8 cellular contexts compared by ENCODE assay signal in genomic region chr17:76147211-76148014, GRCh38. TPM values are rescaled to one million over a fixed set of nuclear protein-coding genes. Genes with fewer than 3 reads are reported as not detected.
A peak's percentile ranks its signal among the peaks of the same experiment; 100 is the strongest.
DNase-seq lines count a peak whose midpoint lies in the region; ATAC-seq and TF ChIP-seq lines count a peak whose summit lies in the region.

No MANE protein-coding gene starts in this region.

- no peaks in the 10 kb centered on the region for H3K79me2 ChIP-seq in osteoblast (ENCODE audit: insufficient read depth, low read length)

- peaks cover 64% of the 10 kb centered on the region for H3K4me1 Mint-ChIP-seq in activated naive CD4-positive, alpha-beta T cell treated with anti-CD3 and anti-CD28 coated beads for 36 hours (ENCODE audit: low read depth)

- H3K4me3 Mint-ChIP-seq in activated naive CD4-positive, alpha-beta T cell treated with anti-CD3 and anti-CD28 coated beads for 36 hours, result no peak overlapping the region

- H3K4me2 ChIP-seq in osteoblast (ENCODE audit: insufficient read depth, low read length), result no peak overlapping the region

- CTCF ChIA-PET in activated naive CD4-positive, alpha-beta T cell treated with anti-CD3 and anti-CD28 coated beads for 36 hours (lab: Charles Lee), result interaction anchor here (0.6 kb wide), 1 partner anchor 141 kb away, joined by 3 read pairs; no protein-coding TSS in a partner anchor

- intact Hi-C loops in activated naive CD4-positive, alpha-beta T cell treated with anti-CD3 and anti-CD28 coated beads for 36 hours (cut with micrococcal nuclease), result no loop called here

- H2AFZ ChIP-seq in osteoblast (ENCODE audit: low read length), result peak overlapping the region; percentile 47

- H3K27me3 ChIP-seq in osteoblast (ENCODE audit: insufficient read depth, low read length), result peaks cover 5% of the 10 kb centered on the region

- no peak overlapping the region for H3K4me3 ChIP-seq in osteoblast (ENCODE audit: insufficient read depth, low read length)

- H4K20me1 ChIP-seq in osteoblast (ENCODE audit: insufficient read depth, low read length), result no peaks in the 10 kb centered on the region

- no peaks in the 10 kb centered on the region for H3K9me3 ChIP-seq in osteoblast (ENCODE audit: low read depth, low read length)

- H3K27ac ChIP-seq in osteoblast (ENCODE audit: low read depth, low read length), result no peak overlapping the region

- H3K36me3 Mint-ChIP-seq in activated naive CD4-positive, alpha-beta T cell treated with anti-CD3 and anti-CD28 coated beads for 36 hours (ENCODE audit: low read depth), result peaks cover 39% of the 10 kb centered on the region

- no peaks in the 10 kb centered on the region for H3K27me3 Mint-ChIP-seq in activated naive CD4-positive, alpha-beta T cell treated with anti-CD3 and anti-CD28 coated beads for 36 hours (ENCODE audit: low read depth)

- no peak for DNase-seq in activated naive CD4-positive, alpha-beta T cell treated with anti-CD3 and anti-CD28 coated beads for 36 hours
- DNase-seq in activated naive CD4-positive, alpha-beta T cell (lab: John Stamatoyannopoulos, UW), result no peak
- DNase-seq in NCI-H2227 treated with DMSO at 0.1 percent for 48 hours (lab: John Stamatoyannopoulos, UW) (peak; percentile 21), cerebellar cortex (ENCODE audit: low spot score) (peak; percentile 65), osteoblast (ENCODE audit: insufficient read length, low spot score, missing footprints) (peak; percentile 94), NAMALWA (ENCODE audit: low spot score) (no peak), mesenteric fat pad (ENCODE audit: low spot score) (no peak)

- H3K27ac Mint-ChIP-seq in activated naive CD4-positive, alpha-beta T cell treated with anti-CD3 and anti-CD28 coated beads for 36 hours, result peak overlapping the region; percentile 90

- H3K9me3 Mint-ChIP-seq in activated naive CD4-positive, alpha-beta T cell treated with anti-CD3 and anti-CD28 coated beads for 36 hours, result no peaks in the 10 kb centered on the region

- H3K4me1 ChIP-seq in osteoblast (ENCODE audit: insufficient read depth, low read length), result no peaks in the 10 kb centered on the region

- no peak for ATAC-seq in HG03571 (IDR thresholded peaks at IDR 0.05; ENCODE audit: unreplicated experiment)

- peak; percentile 52 for TF ChIP-seq CTCF in osteoblast (IDR thresholded peaks at IDR 0.05; ENCODE audit: extremely low read depth, low read depth, low read length)

- no peaks in the 10 kb centered on the region for H3K36me3 ChIP-seq in osteoblast (ENCODE audit: insufficient read depth, low read length)

RNA-seq across cellular contexts. Expression of gene FOXJ1, which starts 6.4 kb away (rescaled TPM):
- total RNA-seq in activated naive CD4-positive, alpha-beta T cell treated with anti-CD3 and anti-CD28 coated beads for 36 hours, result under 1 TPM; 0.60 to 0.84 TPM
- total RNA-seq in osteoblast (not detected in 2 replicates), mesenteric fat pad (0.16 TPM)

RNA-seq across cellular contexts. Expression of gene EXOC7, which starts 43.8 kb away (rescaled TPM):
- 10 to 100 TPM; 43.5 to 46.6 TPM for total RNA-seq in activated naive CD4-positive, alpha-beta T cell treated with anti-CD3 and anti-CD28 coated beads for 36 hours
- total RNA-seq in osteoblast (102 TPM in 2 replicates), mesenteric fat pad (117 TPM)

Comparison
In these comparisons a context has a peak if more than half of its experiments do, and no peak if none do; other contexts are left out.
1. DNase-seq: peak in NCI-H2227 treated with DMSO at 0.1 percent for 48 hours (single experiment), cerebellar cortex (single experiment) and osteoblast (single experiment); none in activated naive CD4-positive, alpha-beta T cell treated with anti-CD3 and anti-CD28 coated beads for 36 hours (single experiment), activated naive CD4-positive, alpha-beta T cell (0 of 4), NAMALWA (single experiment) and mesenteric fat pad (single experiment).